Comparison of ENCODE assay signal across 9 cellular contexts in genomic region chr16:88804173-88804551, GRCh38. TPM values are rescaled to one million over a fixed set of nuclear protein-coding genes. Genes with fewer than 3 reads are reported as not detected.
A peak's percentile ranks its signal among the peaks of the same experiment; 100 is the strongest.
DNase-seq lines count a peak whose midpoint lies in the region; ATAC-seq and TF ChIP-seq lines count a peak whose summit lies in the region.
"Had no signal": no experiment of that assay in that cellular context is flagged by ENCODE, and none has a peak within 500 bp of the region (broad histone marks: within the 10 kb centered on the region; RNA-seq: fewer than 3 reads in every experiment).

No MANE protein-coding gene starts in this region.

- no peak for ATAC-seq in CD4-positive, CD25-positive, alpha-beta regulatory T cell (ENCODE audit: low read depth in 2 of 2)
- ATAC-seq in naive thymus-derived CD4-positive, alpha-beta T cell = no peak
- no peak for ATAC-seq in HG03095 (IDR thresholded peaks at IDR 0.05; ENCODE audit: unreplicated experiment)
- no peak for ATAC-seq in HG02678 (IDR thresholded peaks at IDR 0.05; ENCODE audit: unreplicated experiment)
- ATAC-seq in HG03280 (IDR thresholded peaks at IDR 0.05; ENCODE audit: unreplicated experiment) = no peak

- H3K9me3 ChIP-seq in CD4-positive, CD25-positive, alpha-beta regulatory T cell (ENCODE audit: control insufficient read depth in 2 of 2, low read length in 2 of 2) = no peaks in the 10 kb centered on the region
- H3K9me3 ChIP-seq in naive thymus-derived CD4-positive, alpha-beta T cell (ENCODE audit: control insufficient read depth in 2 of 3, low read length in 3 of 3) = no peaks in the 10 kb centered on the region
- H3K9me3 ChIP-seq: ovary had no signal

- no peaks in the 10 kb centered on the region; the same call in 1 of the 2 replicates for H4K20me1 ChIP-seq in KMS-11 (ENCODE audit: insufficient read depth)

- H3K36me3 Mint-ChIP-seq in CD4-positive, CD25-positive, alpha-beta regulatory T cell = peaks cover 3% of the 10 kb centered on the region
- H3K36me3 Mint-ChIP-seq in MCF 10A (ENCODE audit: insufficient read depth, unreplicated experiment) = peaks cover 39% of the 10 kb centered on the region
- peaks cover 0 to 3% (median 0%) of the 10 kb centered on the region in 5 donors for H3K36me3 Mint-ChIP-seq in naive thymus-derived CD4-positive, alpha-beta T cell

- no peak overlapping the region for H3K27ac ChIP-seq in CD4-positive, CD25-positive, alpha-beta regulatory T cell (ENCODE audit: insufficient read depth, low read length, poor library complexity, severe bottlenecking)
- H3K27ac ChIP-seq in KMS-11 = peak overlapping the region; percentile 28; the same call in 1 of the 2 replicates
- no peak overlapping the region for H3K27ac ChIP-seq in naive thymus-derived CD4-positive, alpha-beta T cell (ENCODE audit: low read depth, low read length)
- H3K27ac ChIP-seq: ovary had no signal

- no peaks in the 10 kb centered on the region for H3K27me3 ChIP-seq in CD4-positive, CD25-positive, alpha-beta regulatory T cell (ENCODE audit: control insufficient read depth, insufficient read depth, low read length)
- H3K27me3 ChIP-seq in KMS-11 (ENCODE audit: insufficient read depth, low read depth) = no peaks in the 10 kb centered on the region
- no peaks in the 10 kb centered on the region for H3K27me3 ChIP-seq in naive thymus-derived CD4-positive, alpha-beta T cell (ENCODE audit: control insufficient read depth in 2 of 2, insufficient read depth in 2 of 2, low read length in 2 of 2)
- H3K27me3 ChIP-seq: ovary had no signal

- POLR2A ChIA-PET in MCF 10A (lab: Yijun Ruan, JAX) = interaction anchor here (0.7 to 3.3 kb wide), 3 partner anchors 8 to 782 kb away, joined by 3 to 24 read pairs (median 16); partner anchors contain the start of genes APRT and PIEZO1
- POLR2A ChIA-PET in naive thymus-derived CD4-positive, alpha-beta T cell (lab: Charles Lee) = interaction anchor here (1.0 to 2.0 kb wide), 3 partner anchors 8 to 22 kb away, joined by 3 to 19 read pairs (median 13); partner anchors contain the start of gene APRT

- TF ChIP-seq CTCF in KMS-11 (conservative IDR thresholded peaks at IDR 0.05; ENCODE audit: low read depth, low read length) (no peak), MCF 10A (IDR thresholded peaks at IDR 0.05; ENCODE audit: unreplicated experiment) (no peak)

- peak overlapping the region; percentile 29 to 82 (median 60) for H3K4me3 Mint-ChIP-seq in CD4-positive, CD25-positive, alpha-beta regulatory T cell
- peak overlapping the region; percentile 74 for H3K4me3 Mint-ChIP-seq in MCF 10A (ENCODE audit: unreplicated experiment)
- peak overlapping the region in 9 of 10 donors; percentile 25 to 88 (median 54) for H3K4me3 Mint-ChIP-seq in naive thymus-derived CD4-positive, alpha-beta T cell

- peaks cover 0 to 32% (median 11%) of the 10 kb centered on the region in 4 donors for H3K4me1 Mint-ChIP-seq in CD4-positive, CD25-positive, alpha-beta regulatory T cell
- no peaks in the 10 kb centered on the region for H3K4me1 Mint-ChIP-seq in MCF 10A (ENCODE audit: insufficient read depth, unreplicated experiment)
- peaks cover 9 to 33% (median 22%) of the 10 kb centered on the region in 7 donors for H3K4me1 Mint-ChIP-seq in naive thymus-derived CD4-positive, alpha-beta T cell

- no peak overlapping the region for H3K4me3 ChIP-seq in CD4-positive, CD25-positive, alpha-beta regulatory T cell (ENCODE audit: low read depth, low read length)
- H3K4me3 ChIP-seq in KMS-11 (IDR thresholded peaks at IDR 0.05; ENCODE audit: insufficient read depth, low read depth, low read length) = no peak overlapping the region
- H3K4me3 ChIP-seq in naive thymus-derived CD4-positive, alpha-beta T cell (ENCODE audit: low read length) = no peak overlapping the region

- BruUV-seq in MCF 10A (replicated peaks; lab: Mats Ljungman, UMichigan) = no TSS peak

- intact Hi-C loops in MCF 10A (cut with micrococcal nuclease) = no loop called here
- intact Hi-C loops in naive thymus-derived CD4-positive, alpha-beta T cell (cut with micrococcal nuclease) = loop anchor here (5.0 kb wide), 3 partner anchors 97 to 898 kb away; partner anchors contain the start of genes CTU2 (in 1 of the 2), RNF166 (in 1 of the 2), SNAI3 (in 1 of the 2) and SPATA2L (in 1 of the 2)

- H3K9ac ChIP-seq in KMS-11 = peak overlapping the region; percentile 77

- H3K4me2 ChIP-seq in KMS-11 = peak overlapping the region; percentile 84

- DNase-seq in CD4-positive, CD25-positive, alpha-beta regulatory T cell = no peak
- DNase-seq in MCF 10A (ENCODE audit: unreplicated experiment) (no peak), GM19238 (ENCODE audit: insufficient read length, low spot score) (no peak)
- no peak for DNase-seq in naive thymus-derived CD4-positive, alpha-beta T cell

- no peaks in the 10 kb centered on the region for H3K27me3 Mint-ChIP-seq in CD4-positive, CD25-positive, alpha-beta regulatory T cell
- H3K27me3 Mint-ChIP-seq in MCF 10A (ENCODE audit: insufficient read depth, unreplicated experiment) = no peaks in the 10 kb centered on the region
- no peaks in the 10 kb centered on the region for H3K27me3 Mint-ChIP-seq in naive thymus-derived CD4-positive, alpha-beta T cell

- H2AFZ ChIP-seq in KMS-11 (ENCODE audit: low read depth) = no peak overlapping the region

- peaks cover 29% of the 10 kb centered on the region for H3K4me1 ChIP-seq in CD4-positive, CD25-positive, alpha-beta regulatory T cell (ENCODE audit: control insufficient read depth, insufficient read depth, low read length, poor library complexity, severe bottlenecking)
- H3K4me1 ChIP-seq in KMS-11 (ENCODE audit: low read depth, poor library complexity, severe bottlenecking) = peaks cover 24% of the 10 kb centered on the region
- H3K4me1 ChIP-seq in naive thymus-derived CD4-positive, alpha-beta T cell (ENCODE audit: control insufficient read depth in 2 of 2, insufficient read depth in 2 of 2, low read length in 2 of 2) = peaks cover 10 to 15% of the 10 kb centered on the region in 2 donors

- H3K9me3 Mint-ChIP-seq in CD4-positive, CD25-positive, alpha-beta regulatory T cell = no peaks in the 10 kb centered on the region
- H3K9me3 Mint-ChIP-seq in MCF 10A (ENCODE audit: unreplicated experiment) = no peaks in the 10 kb centered on the region
- no peaks in the 10 kb centered on the region for H3K9me3 Mint-ChIP-seq in naive thymus-derived CD4-positive, alpha-beta T cell

- H3K27ac Mint-ChIP-seq in CD4-positive, CD25-positive, alpha-beta regulatory T cell = no peak overlapping the region
- H3K27ac Mint-ChIP-seq in MCF 10A (ENCODE audit: low read depth, unreplicated experiment) = no peak overlapping the region
- peak overlapping the region in 2 of 9 donors; percentile 21 to 60 for H3K27ac Mint-ChIP-seq in naive thymus-derived CD4-positive, alpha-beta T cell

- CTCF ChIA-PET in MCF 10A (lab: Yijun Ruan, JAX) = no interaction called here
- CTCF ChIA-PET in naive thymus-derived CD4-positive, alpha-beta T cell (lab: Charles Lee) = interaction anchor here (1.4 kb wide), 1 partner anchor 67 kb away, joined by 3 read pairs; no protein-coding TSS in a partner anchor

- H3K36me3 ChIP-seq in CD4-positive, CD25-positive, alpha-beta regulatory T cell (ENCODE audit: control insufficient read depth, insufficient read depth, low read length) = peaks cover 5% of the 10 kb centered on the region
- peaks cover 6% of the 10 kb centered on the region; the same call in 1 of the 2 replicates for H3K36me3 ChIP-seq in KMS-11 (ENCODE audit: insufficient read depth)
- peaks cover 0 to 14% (median 0%) of the 10 kb centered on the region in 3 experiments for H3K36me3 ChIP-seq in naive thymus-derived CD4-positive, alpha-beta T cell (ENCODE audit: control insufficient read depth in 2 of 3, insufficient read depth in 3 of 3, low read length in 3 of 3)
- H3K36me3 ChIP-seq: ovary had no signal

- H3K79me2 ChIP-seq in KMS-11 (ENCODE audit: insufficient read depth, low read depth) = peaks cover 37% of the 10 kb centered on the region

RNA-seq across cellular contexts. Expression of gene CDT1, which starts 0.6 kb away (rescaled TPM):
- 4.8 TPM for total RNA-seq in CD4-positive, CD25-positive, alpha-beta regulatory T cell
- 1 to 10 TPM in 2 of 4 donors, under 1 TPM in 2; 0.60 to 1.4 (median 1.2) TPM for polyA plus RNA-seq in CD4-positive, CD25-positive, alpha-beta regulatory T cell
- 5.3 and 16.6 TPM in 2 replicates for total RNA-seq in MCF 10A (2022)
- total RNA-seq in naive thymus-derived CD4-positive, alpha-beta T cell = 10 to 100 TPM in 1 of 5 experiments, 1 to 10 TPM in 1, under 1 TPM in 2, not detected in 1; 0.35 to 79.2 (median 1.6) TPM
- under 1 TPM; 0.09 to 0.19 TPM for polyA plus RNA-seq in naive thymus-derived CD4-positive, alpha-beta T cell

RNA-seq across cellular contexts. Expression of gene APRT, which starts 7.6 kb away (rescaled TPM):
- total RNA-seq in CD4-positive, CD25-positive, alpha-beta regulatory T cell = 145 TPM
- 100 to 1,000 TPM; 370 to 489 (median 443) TPM for polyA plus RNA-seq in CD4-positive, CD25-positive, alpha-beta regulatory T cell
- total RNA-seq in MCF 10A (2022) = 231 and 248 TPM in 2 replicates
- 100 to 1,000 TPM; 134 to 178 (median 161) TPM for total RNA-seq in naive thymus-derived CD4-positive, alpha-beta T cell
- 100 to 1,000 TPM; 446 to 513 TPM for polyA plus RNA-seq in naive thymus-derived CD4-positive, alpha-beta T cell

RNA-seq across cellular contexts. Expression of gene PIEZO1, which starts 19.1 kb away (rescaled TPM):
- 337 TPM for total RNA-seq in CD4-positive, CD25-positive, alpha-beta regulatory T cell
- 10 to 100 TPM; 18.1 to 23.6 (median 19.9) TPM for polyA plus RNA-seq in CD4-positive, CD25-positive, alpha-beta regulatory T cell
- 193 and 195 TPM in 2 replicates for total RNA-seq in MCF 10A (2022)
- total RNA-seq in naive thymus-derived CD4-positive, alpha-beta T cell = 100 to 1,000 TPM in 4 of 5 experiments, 10 to 100 TPM in 1; 84.5 to 237 (median 124) TPM
- polyA plus RNA-seq in naive thymus-derived CD4-positive, alpha-beta T cell = 10 to 100 TPM in 1 of 2 donors, 1 to 10 TPM in 1; 3.6 to 12.2 TPM

RNA-seq across cellular contexts. Expression of gene GALNS, which starts 52.6 kb away (rescaled TPM):
- total RNA-seq in CD4-positive, CD25-positive, alpha-beta regulatory T cell = 63.1 TPM
- 10 to 100 TPM in 3 of 4 donors, 1 to 10 TPM in 1; 8.1 to 13.9 (median 11.3) TPM for polyA plus RNA-seq in CD4-positive, CD25-positive, alpha-beta regulatory T cell
- 26.0 and 31.6 TPM in 2 replicates for total RNA-seq in MCF 10A (2022)
- total RNA-seq in naive thymus-derived CD4-positive, alpha-beta T cell = 10 to 100 TPM; 48.6 to 64.3 (median 57.5) TPM
- polyA plus RNA-seq in naive thymus-derived CD4-positive, alpha-beta T cell = 10 to 100 TPM in 1 of 2 donors, 1 to 10 TPM in 1; 9.8 to 11.1 TPM

RNA-seq across cellular contexts. Expression of gene TRAPPC2L, which starts 52.8 kb away (rescaled TPM):
- 49.5 TPM for total RNA-seq in CD4-positive, CD25-positive, alpha-beta regulatory T cell
- polyA plus RNA-seq in CD4-positive, CD25-positive, alpha-beta regulatory T cell = 100 to 1,000 TPM; 111 to 164 (median 131) TPM
- 35.6 and 42.6 TPM in 2 replicates for total RNA-seq in MCF 10A (2022)
- 10 to 100 TPM; 32.3 to 73.4 (median 60.1) TPM for total RNA-seq in naive thymus-derived CD4-positive, alpha-beta T cell
- polyA plus RNA-seq in naive thymus-derived CD4-positive, alpha-beta T cell = 100 to 1,000 TPM in 1 of 2 donors, 10 to 100 TPM in 1; 96.8 to 112 TPM
